33 cellular contexts compared by ENCODE assay signal in genomic region chr3:75814797-75815196, GRCh38.
"Had no signal": no experiment of that assay in that cellular context is flagged by ENCODE, and none has a peak within 500 bp of the region (broad histone marks: within the 10 kb centered on the region; RNA-seq: fewer than 3 reads in every experiment).

No MANE protein-coding gene starts in this region.

- H3K4me3 ChIP-seq: ascending aorta, breast epithelium, cardiac muscle cell, coronary artery, dorsolateral prefrontal cortex had no signal

- H3K4me3 Mint-ChIP-seq: activated CD4-positive, alpha-beta memory T cell treated with anti-CD3 and anti-CD28 coated beads for 36 hours; activated CD4-positive, alpha-beta T cell treated with anti-CD3 and anti-CD28 coated beads for 36 hours; activated CD4-positive, alpha-beta T cell treated with anti-CD3 and anti-CD28 coated beads, Interleukin-2, amount 10 ng/mL, durations not matched to agents 24 days and 14 days; activated CD8-positive, alpha-beta memory T cell treated with anti-CD3 and anti-CD28 coated beads, Interleukin-2, amount 10 ng/mL, durations not matched to agents 7 days and 5 days; activated CD8-positive, alpha-beta T cell treated with anti-CD3 and anti-CD28 coated beads, Interleukin-2, amount 10 ng/mL, durations not matched to agents 7 days and 5 days; activated naive CD4-positive, alpha-beta T cell treated with anti-CD3 and anti-CD28 coated beads, Interleukin-2, amount 10 ng/mL, durations not matched to agents 7 days and 5 days; activated naive CD8-positive, alpha-beta T cell treated with anti-CD3 and anti-CD28 coated beads, Interleukin-2, amount 10 ng/mL, durations not matched to agents 7 days and 5 days; brain; dendritic cell treated with granulocyte-macrophage colony-stimulating factor and Interleukin-4, amounts not matched to agents 40 ng/mL and 50 ng/mL, for 4 days; endodermal cell; T-helper 17 cell; T-helper 2 cell treated with Interferon-gamma antibody and Interleukin-4, amounts not matched to agents 5 μg/mL and 100 μg/mL, for 36 hours had no signal

- H3K27ac Mint-ChIP-seq: activated CD4-positive, alpha-beta memory T cell treated with anti-CD3 and anti-CD28 coated beads for 36 hours; activated CD4-positive, alpha-beta T cell treated with anti-CD3 and anti-CD28 coated beads for 36 hours; activated CD4-positive, alpha-beta T cell treated with anti-CD3 and anti-CD28 coated beads, Interleukin-2, amount 10 ng/mL, durations not matched to agents 24 days and 14 days; activated CD8-positive, alpha-beta memory T cell treated with anti-CD3 and anti-CD28 coated beads, Interleukin-2, amount 10 ng/mL, durations not matched to agents 7 days and 5 days; activated CD8-positive, alpha-beta T cell treated with anti-CD3 and anti-CD28 coated beads, Interleukin-2, amount 10 ng/mL, durations not matched to agents 7 days and 5 days; activated naive CD4-positive, alpha-beta T cell treated with anti-CD3 and anti-CD28 coated beads, Interleukin-2, amount 10 ng/mL, durations not matched to agents 7 days and 5 days; activated naive CD4-positive, alpha-beta T cell treated with anti-CD3 and anti-CD28 coated beads, Interleukin-2, amount 50 U/mL, for 72 hours; activated naive CD8-positive, alpha-beta T cell treated with anti-CD3 and anti-CD28 coated beads, Interleukin-2, amount 10 ng/mL, durations not matched to agents 7 days and 5 days; brain; dendritic cell treated with granulocyte-macrophage colony-stimulating factor and Interleukin-4, amounts not matched to agents 40 ng/mL and 50 ng/mL, for 4 days; endodermal cell; T-helper 17 cell; T-helper 2 cell treated with Interferon-gamma antibody and Interleukin-4, amounts not matched to agents 5 μg/mL and 100 μg/mL, for 36 hours had no signal

- H3K4me1 ChIP-seq: ascending aorta, breast epithelium had no signal

- ATAC-seq: activated CD4-positive, alpha-beta T cell treated with anti-CD3 and anti-CD28 coated beads for 36 hours; activated CD8-positive, alpha-beta memory T cell treated with anti-CD3 and anti-CD28 coated beads, Interleukin-2, amount 10 ng/mL, durations not matched to agents 7 days and 5 days; activated CD8-positive, alpha-beta T cell treated with anti-CD3 and anti-CD28 coated beads, Interleukin-2, amount 10 ng/mL, durations not matched to agents 7 days and 5 days; activated naive CD4-positive, alpha-beta T cell treated with anti-CD3 and anti-CD28 coated beads, Interleukin-2, amount 50 U/mL, for 72 hours; esophagus mucosa; T-helper 17 cell had no signal

- H3K27me3 Mint-ChIP-seq: activated CD4-positive, alpha-beta T cell treated with anti-CD3 and anti-CD28 coated beads, Interleukin-2, amount 10 ng/mL, durations not matched to agents 24 days and 14 days; activated CD8-positive, alpha-beta memory T cell treated with anti-CD3 and anti-CD28 coated beads, Interleukin-2, amount 10 ng/mL, durations not matched to agents 7 days and 5 days; activated naive CD4-positive, alpha-beta T cell treated with anti-CD3 and anti-CD28 coated beads, Interleukin-2, amount 10 ng/mL, durations not matched to agents 7 days and 5 days; activated naive CD8-positive, alpha-beta T cell treated with anti-CD3 and anti-CD28 coated beads, Interleukin-2, amount 10 ng/mL, durations not matched to agents 7 days and 5 days; dendritic cell treated with granulocyte-macrophage colony-stimulating factor and Interleukin-4, amounts not matched to agents 40 ng/mL and 50 ng/mL, for 4 days had no signal

- H3K9me3 Mint-ChIP-seq: activated CD4-positive, alpha-beta T cell treated with anti-CD3 and anti-CD28 coated beads, Interleukin-2, amount 10 ng/mL, durations not matched to agents 24 days and 14 days had no signal

- H3K36me3 ChIP-seq: ascending aorta, breast epithelium, cardiac muscle cell, WERI-Rb-1 had no signal

- H3K27ac ChIP-seq: ascending aorta, breast epithelium, cardiac muscle cell, coronary artery, dorsolateral prefrontal cortex, WERI-Rb-1 had no signal

- DNase-seq: activated CD4-positive, alpha-beta memory T cell treated with anti-CD3 and anti-CD28 coated beads for 36 hours; activated CD4-positive, alpha-beta T cell treated with anti-CD3 and anti-CD28 coated beads for 36 hours; activated CD4-positive, alpha-beta T cell treated with anti-CD3 and anti-CD28 coated beads, Interleukin-2, amount 10 ng/mL, durations not matched to agents 24 days and 14 days; activated CD4-positive, CD25-positive, alpha-beta regulatory T cell; activated CD4-positive, CD25-positive, alpha-beta regulatory T cell treated with anti-CD3 and anti-CD28 coated beads, Interleukin-2, amount 50 U/mL, for 72 hours; activated CD8-positive, alpha-beta memory T cell treated with anti-CD3 and anti-CD28 coated beads, Interleukin-2, amount 10 ng/mL, durations not matched to agents 7 days and 5 days; activated CD8-positive, alpha-beta memory T cell treated with anti-CD3 and anti-CD28 coated beads, Interleukin-2, amount 50 U/mL, for 4 hours; activated CD8-positive, alpha-beta T cell treated with anti-CD3 and anti-CD28 coated beads, Interleukin-2, amount 10 ng/mL, durations not matched to agents 7 days and 5 days; activated gamma-delta T cell; activated naive CD4-positive, alpha-beta T cell; activated naive CD4-positive, alpha-beta T cell treated with anti-CD3 and anti-CD28 coated beads, Interleukin-2, amount 10 ng/mL, durations not matched to agents 7 days and 5 days; activated naive CD8-positive, alpha-beta T cell treated with anti-CD3 and anti-CD28 coated beads, Interleukin-2, amount 10 ng/mL, durations not matched to agents 7 days and 5 days; activated T-cell treated with anti-CD3 and anti-CD28 coated beads, Interleukin-2, amount 50 U/mL, for 1 hour; activated T-cell treated with anti-CD3 and anti-CD28 coated beads, Interleukin-2, amount 50 U/mL, for 48 hours; central memory CD4-positive, alpha-beta T cell; cerebellar nuclear complex; dorsolateral prefrontal cortex; effector memory CD4-positive, alpha-beta T cell; endodermal cell; foreskin fibroblast; head of caudate nucleus; T-helper 17 cell; T1000; WERI-Rb-1 had no signal

- H3K9me3 ChIP-seq: ascending aorta, breast epithelium had no signal

- H3K4me1 Mint-ChIP-seq: activated CD4-positive, alpha-beta T cell treated with anti-CD3 and anti-CD28 coated beads for 36 hours; activated CD4-positive, alpha-beta T cell treated with anti-CD3 and anti-CD28 coated beads, Interleukin-2, amount 10 ng/mL, durations not matched to agents 24 days and 14 days; activated CD8-positive, alpha-beta memory T cell treated with anti-CD3 and anti-CD28 coated beads, Interleukin-2, amount 10 ng/mL, durations not matched to agents 7 days and 5 days; activated naive CD4-positive, alpha-beta T cell treated with anti-CD3 and anti-CD28 coated beads, Interleukin-2, amount 10 ng/mL, durations not matched to agents 7 days and 5 days; activated naive CD8-positive, alpha-beta T cell treated with anti-CD3 and anti-CD28 coated beads, Interleukin-2, amount 10 ng/mL, durations not matched to agents 7 days and 5 days; brain; T-helper 17 cell had no signal

- H3K27me3 ChIP-seq: ascending aorta, breast epithelium, cardiac muscle cell had no signal

- H3K36me3 Mint-ChIP-seq: activated CD4-positive, alpha-beta memory T cell treated with anti-CD3 and anti-CD28 coated beads for 36 hours; activated CD8-positive, alpha-beta memory T cell treated with anti-CD3 and anti-CD28 coated beads, Interleukin-2, amount 10 ng/mL, durations not matched to agents 7 days and 5 days; activated naive CD4-positive, alpha-beta T cell treated with anti-CD3 and anti-CD28 coated beads, Interleukin-2, amount 10 ng/mL, durations not matched to agents 7 days and 5 days; activated naive CD8-positive, alpha-beta T cell treated with anti-CD3 and anti-CD28 coated beads, Interleukin-2, amount 10 ng/mL, durations not matched to agents 7 days and 5 days; brain had no signal
